Comparison of ENCODE assay signal across 23 cellular contexts in genomic region chr6:149410557-149410956, GRCh38. TPM values are rescaled to one million over a fixed set of nuclear protein-coding genes. Genes with fewer than 3 reads are reported as not detected.
DNase-seq lines count a peak whose midpoint lies in the region; ATAC-seq and TF ChIP-seq lines count a peak whose summit lies in the region.
"Had no signal": no experiment of that assay in that cellular context is flagged by ENCODE, and none has a peak within 500 bp of the region (broad histone marks: within the 10 kb centered on the region; RNA-seq: fewer than 3 reads in every experiment).

No MANE protein-coding gene starts in this region.

- H3K4me2 ChIP-seq in PC-3 (ENCODE audit: low read length) (no peak overlapping the region), neuronal stem cell (ENCODE audit: insufficient read depth, low read length, poor library complexity, severe bottlenecking) (no peak overlapping the region)

- H3K79me2 ChIP-seq in PC-3 (ENCODE audit: low read length), result no peaks in the 10 kb centered on the region

- H3K4me3 Mint-ChIP-seq in activated CD4-positive, alpha-beta T cell treated with anti-CD3 and anti-CD28 coated beads, Interleukin-2, amount 10 ng/mL, durations not matched to agents 24 days and 14 days, result no peak overlapping the region
- H3K4me3 Mint-ChIP-seq in naive thymus-derived CD4-positive, alpha-beta T cell, result no peak overlapping the region
- H3K4me3 Mint-ChIP-seq: natural killer cell, T-helper 17 cell had no signal

- H3K4me1 Mint-ChIP-seq in activated CD4-positive, alpha-beta T cell treated with anti-CD3 and anti-CD28 coated beads, Interleukin-2, amount 10 ng/mL, durations not matched to agents 24 days and 14 days, result peaks cover 26% of the 10 kb centered on the region
- H3K4me1 Mint-ChIP-seq in naive thymus-derived CD4-positive, alpha-beta T cell, result peaks cover 0 to 40% (median 5%) of the 10 kb centered on the region in 7 donors

- H3K27ac Mint-ChIP-seq in activated CD4-positive, alpha-beta T cell treated with anti-CD3 and anti-CD28 coated beads, Interleukin-2, amount 10 ng/mL, durations not matched to agents 24 days and 14 days, result no peak overlapping the region
- peak overlapping the region in 8 of 9 donors; percentile 9 to 57 (median 28) for H3K27ac Mint-ChIP-seq in naive thymus-derived CD4-positive, alpha-beta T cell
- H3K27ac Mint-ChIP-seq: natural killer cell, T-helper 17 cell had no signal

- TSS peak; percentile 23 for BruUV-seq in PC-3 (replicated peaks; lab: Mats Ljungman, UMichigan)

- H3K23ac ChIP-seq in neuronal stem cell (ENCODE audit: low read depth, low read length, poor library complexity), result no peak overlapping the region

- no peak overlapping the region for H3K4ac ChIP-seq in neuronal stem cell (ENCODE audit: low read length)

- H3K27ac ChIP-seq in PC-3 (ENCODE audit: low read length) (no peak overlapping the region), neuronal stem cell (replicated peaks; ENCODE audit: low read length) (no peak overlapping the region)
- H3K27ac ChIP-seq in naive thymus-derived CD4-positive, alpha-beta T cell (ENCODE audit: low read depth, low read length), result no peak overlapping the region
- H3K27ac ChIP-seq: colonic mucosa, GM23248, ovary had no signal

- peaks cover 65% of the 10 kb centered on the region for H3K36me3 Mint-ChIP-seq in activated CD4-positive, alpha-beta T cell treated with anti-CD3 and anti-CD28 coated beads, Interleukin-2, amount 10 ng/mL, durations not matched to agents 24 days and 14 days (ENCODE audit: low read depth)
- peaks cover 0 to 48% (median 19%) of the 10 kb centered on the region in 5 donors for H3K36me3 Mint-ChIP-seq in naive thymus-derived CD4-positive, alpha-beta T cell

- H3K9me3 ChIP-seq in PC-3 (ENCODE audit: low read length) (no peaks in the 10 kb centered on the region), HAP-1 (no peaks in the 10 kb centered on the region), neuronal stem cell (replicated peaks in 1 of 2; ENCODE audit: control insufficient read depth in 2 of 2, insufficient read depth in 1 of 2, low read depth in 1 of 2, low read length in 2 of 2) (no peaks in the 10 kb centered on the region)
- H3K9me3 ChIP-seq in naive thymus-derived CD4-positive, alpha-beta T cell (ENCODE audit: control insufficient read depth in 2 of 3, low read length in 3 of 3), result no peaks in the 10 kb centered on the region
- H3K9me3 ChIP-seq: colonic mucosa, ovary had no signal

- no peak overlapping the region for H2BK15ac ChIP-seq in neuronal stem cell (ENCODE audit: low read length)

- TF ChIP-seq CTCF in PC-3 (conservative IDR thresholded peaks at IDR 0.05; ENCODE audit: low read depth, low read length) (no peak), fibroblast of villous mesenchyme (IDR thresholded peaks at IDR 0.05; ENCODE audit: insufficient read depth, low read depth, low read length) (no peak)

- no peak overlapping the region for H2AK5ac ChIP-seq in neuronal stem cell (ENCODE audit: low read depth, low read length)

- H4K20me1 ChIP-seq in PC-3 (ENCODE audit: low read length), result no peaks in the 10 kb centered on the region

- peaks cover 7% of the 10 kb centered on the region for H3K9me3 Mint-ChIP-seq in activated CD4-positive, alpha-beta T cell treated with anti-CD3 and anti-CD28 coated beads, Interleukin-2, amount 10 ng/mL, durations not matched to agents 24 days and 14 days
- H3K9me3 Mint-ChIP-seq in naive thymus-derived CD4-positive, alpha-beta T cell, result peaks cover 0 to 7% (median under 1%) of the 10 kb centered on the region in 11 donors
- H3K9me3 Mint-ChIP-seq: natural killer cell had no signal

- H4K91ac ChIP-seq in neuronal stem cell (ENCODE audit: low read depth, low read length, poor library complexity), result no peak overlapping the region

- H2BK120ac ChIP-seq in neuronal stem cell (ENCODE audit: low read depth, low read length), result no peak overlapping the region

- ATAC-seq in PC-3 (no peak), HG03354 (IDR thresholded peaks at IDR 0.05; ENCODE audit: poor library complexity, severe bottlenecking, unreplicated experiment) (no peak)
- no peak for ATAC-seq in naive thymus-derived CD4-positive, alpha-beta T cell
- ATAC-seq: natural killer cell, T-helper 17 cell had no signal

- H2BK5ac ChIP-seq in neuronal stem cell (ENCODE audit: low read length), result no peak overlapping the region

- H3K9ac ChIP-seq in PC-3 (ENCODE audit: low read length) (no peak overlapping the region), neuronal stem cell (ENCODE audit: low read depth, low read length, poor library complexity) (no peak overlapping the region)
- H3K9ac ChIP-seq: GM23248 had no signal

- H2BK12ac ChIP-seq in neuronal stem cell (ENCODE audit: low read length), result no peak overlapping the region

- H2AFZ ChIP-seq in PC-3 (ENCODE audit: low read length) (no peak overlapping the region), neuronal stem cell (ENCODE audit: low read length) (no peak overlapping the region)
- H2AFZ ChIP-seq: GM23248 had no signal

- no peaks in the 10 kb centered on the region for H3K9me2 ChIP-seq in PC-3 (replicated peaks; ENCODE audit: low read length)

- H3K14ac ChIP-seq in neuronal stem cell (ENCODE audit: low read length), result no peak overlapping the region

- in situ Hi-C loops in HAP-1 (cut with MboI; ENCODE audit: low sequenced_read_pairs), result no loop called here

- H3K4me1 ChIP-seq in PC-3 (ENCODE audit: insufficient read depth, low read length) (no peaks in the 10 kb centered on the region), HAP-1 (peaks cover 5% of the 10 kb centered on the region; the same call in 1 of the 2 replicates), neuronal stem cell (ENCODE audit: control insufficient read depth in 2 of 2, insufficient read depth in 1 of 2, low read depth in 1 of 2, low read length in 2 of 2) (no peaks in the 10 kb centered on the region)
- H3K4me1 ChIP-seq in naive thymus-derived CD4-positive, alpha-beta T cell (ENCODE audit: control insufficient read depth in 2 of 2, insufficient read depth in 2 of 2, low read length in 2 of 2), result no peaks in the 10 kb centered on the region
- H3K4me1 ChIP-seq: colonic mucosa had no signal

- no peaks in the 10 kb centered on the region for H3K27me3 ChIP-seq in PC-3 (ENCODE audit: low read length)
- H3K27me3 ChIP-seq in naive thymus-derived CD4-positive, alpha-beta T cell (ENCODE audit: control insufficient read depth in 2 of 2, insufficient read depth in 2 of 2, low read length in 2 of 2), result no peaks in the 10 kb centered on the region
- H3K27me3 ChIP-seq in HAP-1 (ENCODE audit: low read depth), result no peaks in the 10 kb centered on the region
- H3K27me3 ChIP-seq in neuronal stem cell (ENCODE audit: control insufficient read depth in 3 of 3, insufficient read depth in 3 of 3, low read depth in 1 of 3, low read length in 3 of 3), result peaks cover 0 to 2% (median 0%) of the 10 kb centered on the region in 3 experiments
- H3K27me3 ChIP-seq: colonic mucosa, ovary had no signal

- intact Hi-C loops in activated CD4-positive, alpha-beta T cell treated with anti-CD3 and anti-CD28 coated beads, Interleukin-2, amount 10 ng/mL, durations not matched to agents 24 days and 14 days (cut with micrococcal nuclease), result no loop called here
- intact Hi-C loops in PC-3 (cut with micrococcal nuclease), result no loop called here
- intact Hi-C loops in naive thymus-derived CD4-positive, alpha-beta T cell (cut with micrococcal nuclease), result loop anchor here in 1 of 2 donors (2.0 kb wide), 1 partner anchor 16 kb away; no protein-coding TSS in a partner anchor

- H3F3A ChIP-seq in PC-3 (ENCODE audit: low read length, unreplicated experiment), result no peaks in the 10 kb centered on the region

- H3K36me3 ChIP-seq in PC-3 (ENCODE audit: low read depth, low read length) (peaks cover 9% of the 10 kb centered on the region; the same call in 1 of the 2 replicates), HAP-1 (replicated peaks) (peaks cover 13% of the 10 kb centered on the region), neuronal stem cell (replicated peaks in 1 of 2; ENCODE audit: control insufficient read depth in 2 of 2, insufficient read depth in 2 of 2, low read length in 2 of 2) (peaks cover 5 to 60% of the 10 kb centered on the region in 2 donors)
- peaks cover 0 to 11% (median 8%) of the 10 kb centered on the region in 3 experiments for H3K36me3 ChIP-seq in naive thymus-derived CD4-positive, alpha-beta T cell (ENCODE audit: control insufficient read depth in 2 of 3, insufficient read depth in 3 of 3, low read length in 3 of 3)
- H3K36me3 ChIP-seq: colonic mucosa, ovary had no signal

- H4K8ac ChIP-seq in neuronal stem cell (ENCODE audit: low read depth, low read length), result no peak overlapping the region

- no peak overlapping the region for H3K18ac ChIP-seq in neuronal stem cell (ENCODE audit: low read length)

- H3K4me3 ChIP-seq in PC-3 (ENCODE audit: low read length), result no peak overlapping the region
- H3K4me3 ChIP-seq in fibroblast of villous mesenchyme (ENCODE audit: low read depth, low read length), result no peak overlapping the region
- no peak overlapping the region for H3K4me3 ChIP-seq in naive thymus-derived CD4-positive, alpha-beta T cell (ENCODE audit: low read length)
- no peak overlapping the region for H3K4me3 ChIP-seq in HAP-1
- H3K4me3 ChIP-seq in neuronal stem cell (ENCODE audit: low read length in 2 of 2), result no peak overlapping the region
- H3K4me3 ChIP-seq: colonic mucosa, GM23248, ovary had no signal

- no peaks in the 10 kb centered on the region for H3K27me3 Mint-ChIP-seq in activated CD4-positive, alpha-beta T cell treated with anti-CD3 and anti-CD28 coated beads, Interleukin-2, amount 10 ng/mL, durations not matched to agents 24 days and 14 days
- no peaks in the 10 kb centered on the region for H3K27me3 Mint-ChIP-seq in naive thymus-derived CD4-positive, alpha-beta T cell
- H3K27me3 Mint-ChIP-seq: T-helper 17 cell had no signal

- DNase-seq in activated CD4-positive, alpha-beta T cell treated with anti-CD3 and anti-CD28 coated beads, Interleukin-2, amount 10 ng/mL, durations not matched to agents 24 days and 14 days, result peak; percentile 52
- DNase-seq in activated CD4-positive, alpha-beta T cell treated with anti-CD3 and anti-CD28 coated beads, Interleukin-2, amount 50 U/mL, for 48 hours, result no peak
- no peak for DNase-seq in PC-3
- peak; percentile 14 for DNase-seq in fibroblast of villous mesenchyme (ENCODE audit: low read depth)
- no peak for DNase-seq in naive thymus-derived CD4-positive, alpha-beta T cell
- no peak for DNase-seq in HAP-1 (ENCODE audit: low spot score in 2 of 2)
- no peak for DNase-seq in neuronal stem cell (ENCODE audit: low spot score)
- DNase-seq: 8988T; activated CD4-positive, alpha-beta T cell treated with anti-CD3 and anti-CD28 coated beads for 4 hours; activated CD8-positive, alpha-beta memory T cell treated with anti-CD3 and anti-CD28 coated beads, Interleukin-2, amount 50 U/mL, for 4 hours; activated gamma-delta T cell treated with Interleukin-2 at 50 U/mL for 16 hours; AML-193; colonic mucosa; GM23248; mesendoderm; natural killer cell; NCI-H1436; NCI-H2107; ovary; right cardiac atrium; T-helper 17 cell; trophoblast cell had no signal

- H3K79me1 ChIP-seq in neuronal stem cell (ENCODE audit: low read depth, low read length), result no peaks in the 10 kb centered on the region

- CTCF ChIA-PET in PC-3 (lab: Charles Lee), result no interaction called here
- CTCF ChIA-PET in naive thymus-derived CD4-positive, alpha-beta T cell (lab: Charles Lee), result no interaction called here

- POLR2A ChIA-PET in PC-3 (lab: Charles Lee; ENCODE audit: unreplicated experiment), result no interaction called here
- POLR2A ChIA-PET in naive thymus-derived CD4-positive, alpha-beta T cell (lab: Charles Lee), result interaction anchor here (1.0 kb wide), 1 partner anchor 13 kb away, joined by 4 read pairs; no protein-coding TSS in a partner anchor

RNA-seq across cellular contexts. Expression of gene SUMO4, which starts 10.5 kb away (rescaled TPM):
- total RNA-seq in activated CD4-positive, alpha-beta T cell treated with anti-CD3 and anti-CD28 coated beads, Interleukin-2, amount 10 ng/mL, durations not matched to agents 24 days and 14 days, result 10.1 and 10.9 TPM in 2 replicates
- total RNA-seq in PC-3 (2014; rRNA removed) (0.69 TPM in 1 of 2 replicates, not detected in the other), fibroblast of villous mesenchyme (2.6 TPM in 2 replicates)
- total RNA-seq in naive thymus-derived CD4-positive, alpha-beta T cell, result 10 to 100 TPM in 2 of 5 experiments, 1 to 10 TPM in 3; 5.0 to 19.9 (median 7.4) TPM
- 1 to 10 TPM in 1 of 2 donors, under 1 TPM in 1; 0.36 to 2.0 TPM for polyA plus RNA-seq in naive thymus-derived CD4-positive, alpha-beta T cell
- polyA plus RNA-seq in neuronal stem cell (2013, experiment 1 of 2), result 0.11 TPM
- 0.19 TPM for polyA plus RNA-seq in neuronal stem cell (2013, experiment 2 of 2)
- total RNA-seq: GM23248 had no signal

Comparison
In these comparisons a context has a peak if more than half of its experiments do, and no peak if none do; other contexts are left out.
1. DNase-seq: peak in activated CD4-positive, alpha-beta T cell treated with anti-CD3 and anti-CD28 coated beads, Interleukin-2, amount 10 ng/mL, durations not matched to agents 24 days and 14 days (single experiment) and fibroblast of villous mesenchyme (single experiment); none in activated CD4-positive, alpha-beta T cell treated with anti-CD3 and anti-CD28 coated beads, Interleukin-2, amount 50 U/mL, for 48 hours (0 of 2), PC-3 (single experiment), naive thymus-derived CD4-positive, alpha-beta T cell (0 of 9), HAP-1 (0 of 2) and neuronal stem cell (single experiment).